Comparison of ENCODE assay signal across 20 cellular contexts in the genomic region with DNA sequence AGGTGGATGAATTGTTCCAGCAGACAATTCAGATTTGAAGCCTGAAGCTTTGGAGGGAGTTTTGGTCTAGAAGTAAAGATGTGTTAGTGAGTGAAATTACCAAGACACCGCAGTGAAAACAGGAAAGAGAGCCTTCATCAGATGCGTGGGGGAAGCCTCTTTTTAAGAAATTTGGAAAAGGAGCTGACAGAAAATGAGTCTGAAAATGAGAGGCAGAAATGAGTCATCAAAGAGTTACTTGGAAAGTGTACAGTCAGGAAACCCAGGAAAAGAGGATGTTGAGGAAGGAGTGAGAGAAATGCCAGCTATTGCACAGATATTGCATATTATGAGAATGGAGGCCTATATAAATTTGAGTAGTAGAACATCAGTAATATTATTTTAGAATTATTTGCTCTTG.
"Had no signal": no experiment of that assay in that cellular context is flagged by ENCODE, and none has a peak within 500 bp of the region (broad histone marks: within the 10 kb centered on the region; RNA-seq: fewer than 3 reads in every experiment).

No MANE protein-coding gene starts in this region.

- H3K27me3 Mint-ChIP-seq: brain, memory B cell had no signal

- H3K36me3 ChIP-seq: colonic mucosa, neural progenitor cell, prostate gland, stomach, thoracic aorta, upper lobe of left lung had no signal

- H3K9me3 ChIP-seq: colonic mucosa, prostate gland, stomach, thoracic aorta, upper lobe of left lung had no signal

- H3K9ac ChIP-seq: neural progenitor cell had no signal

- H2AFZ ChIP-seq: neural progenitor cell had no signal

- H3K27me3 ChIP-seq: colonic mucosa, neural progenitor cell, upper lobe of left lung had no signal

- H3K36me3 Mint-ChIP-seq: activated naive CD4-positive, alpha-beta T cell treated with anti-CD3 and anti-CD28 coated beads, Interleukin-2, amount 50 U/mL, for 72 hours; memory B cell; naive thymus-derived CD4-positive, alpha-beta T cell; neural progenitor cell had no signal

- ATAC-seq: activated T-cell treated with anti-CD3 and anti-CD28 coated beads, Interleukin-2, amount 50 U/mL, for 72 hours; naive thymus-derived CD4-positive, alpha-beta T cell; right cardiac atrium had no signal

- H3K4me3 ChIP-seq: colonic mucosa, neural progenitor cell, prostate gland, skin epidermis, stomach, thoracic aorta, upper lobe of left lung had no signal

- H3K4me3 Mint-ChIP-seq: activated T-cell treated with anti-CD3 and anti-CD28 coated beads, Interleukin-2, amount 50 U/mL, for 72 hours; brain; memory B cell; naive thymus-derived CD4-positive, alpha-beta T cell; neural progenitor cell had no signal

- H3K9me3 Mint-ChIP-seq: brain, neural progenitor cell had no signal

- DNase-seq: activated CD4-positive, alpha-beta T cell treated with anti-CD3 and anti-CD28 coated beads, Interleukin-2, amount 50 U/mL, for 1 hour; activated CD8-positive, alpha-beta memory T cell treated with anti-CD3 and anti-CD28 coated beads for 24 hours; activated CD8-positive, alpha-beta memory T cell treated with anti-CD3 and anti-CD28 coated beads, Interleukin-2, amount 50 U/mL, for 48 hours; activated effector memory CD4-positive, alpha-beta T cell treated with anti-CD3 and anti-CD28 coated beads, Interleukin-2, amount 50 U/mL, for 16 hours; activated T-cell treated with anti-CD3 and anti-CD28 coated beads, Interleukin-2, amount 50 U/mL, for 72 hours; colonic mucosa; naive thymus-derived CD4-positive, alpha-beta T cell; right cardiac atrium; stimulated activated CD4-positive, alpha-beta T cell treated with anti-CD3 and anti-CD28 coated beads, Interleukin-15, amount 100 ng/mL, for 24 hours; stimulated activated CD4-positive, alpha-beta T cell treated with anti-CD3 and anti-CD28 coated beads, Interleukin-2, amount 100 ng/mL, for 48 hours; stomach; T1000; upper lobe of left lung had no signal

- H3K27ac Mint-ChIP-seq: activated naive CD4-positive, alpha-beta T cell treated with anti-CD3 and anti-CD28 coated beads, Interleukin-2, amount 50 U/mL, for 72 hours; activated T-cell treated with anti-CD3 and anti-CD28 coated beads, Interleukin-2, amount 50 U/mL, for 72 hours; brain; memory B cell; naive thymus-derived CD4-positive, alpha-beta T cell; neural progenitor cell had no signal

- H3K4me2 ChIP-seq: neural progenitor cell had no signal

- H3K27ac ChIP-seq: colonic mucosa, neural progenitor cell, prostate gland, skin epidermis, stomach, thoracic aorta, upper lobe of left lung had no signal

- H3K4me1 Mint-ChIP-seq: brain, memory B cell, neural progenitor cell had no signal

- H3K4me1 ChIP-seq: colonic mucosa, neural progenitor cell, prostate gland, stomach, upper lobe of left lung had no signal
